In the genomic region with DNA sequence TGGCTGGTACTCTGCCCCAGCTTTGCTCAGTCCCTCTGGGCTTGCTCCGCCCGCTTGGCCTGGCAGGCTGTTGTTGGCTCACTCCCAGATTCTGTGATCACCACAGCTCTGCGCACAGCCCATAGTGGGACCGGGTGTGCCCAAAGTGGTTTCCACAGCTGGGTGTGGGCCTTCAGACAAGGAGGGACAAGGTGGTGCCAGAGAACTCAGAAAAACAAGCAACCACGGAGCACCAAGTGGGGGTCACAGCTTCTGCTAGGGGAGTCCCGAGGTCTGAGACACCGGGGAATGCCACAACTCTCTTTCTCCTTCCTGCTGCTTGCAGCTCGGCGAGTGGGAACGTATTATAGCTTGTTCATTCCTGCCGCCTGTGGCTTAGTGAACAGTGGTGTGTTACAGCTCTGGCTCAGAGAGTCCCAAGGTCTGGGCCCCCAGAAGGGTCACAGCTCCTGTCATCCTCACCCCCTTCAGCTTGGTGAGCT, we compare ENCODE assay signal across 8 cellular contexts. TPM values are rescaled to one million over a fixed set of nuclear protein-coding genes. Genes with fewer than 3 reads are reported as not detected.
DNase-seq lines count a peak whose midpoint lies in the region; ATAC-seq, FAIRE-seq and TF ChIP-seq lines count a peak whose summit lies in the region.

No MANE protein-coding gene starts in this region.

- BruUV-seq in Caco-2 (replicated peaks; lab: Mats Ljungman, UMichigan), result no TSS peak
- no TSS peak for BruUV-seq in GM12878 (replicated peaks; lab: Mats Ljungman, UMichigan)

- in situ Hi-C loops in GM12878 (cut with MboI), result no loop called here

- no peak for TF ChIP-seq CTCF in Caco-2 (IDR thresholded peaks at IDR 0.05; ENCODE audit: insufficient read depth in 1 of 2, low read depth in 1 of 2, low read length in 1 of 2, severe bottlenecking in 1 of 2, unreplicated experiment in 1 of 2)
- no peak for TF ChIP-seq CTCF in GM12878 (IDR thresholded peaks at IDR 0.05 in 2 of 3, conservative IDR thresholded peaks at IDR 0.05 in 1 of 3; ENCODE audit: control insufficient read depth in 2 of 3, extremely low read depth in 1 of 3, insufficient read depth in 1 of 3, low read depth in 3 of 3, low read length in 3 of 3)

- POLR2A ChIA-PET in Caco-2 (lab: Charles Lee) (no interaction called here), GM12878 (lab: Charles Lee) (interaction anchor here (0.5 to 1.8 kb wide), 5 partner anchors 9 to 126 kb away, joined by 4 to 8 read pairs (median 6); partner anchors contain the start of gene KYNU)

- peak overlapping the region; percentile 56 for H3K27ac ChIP-seq in GM12878 (ENCODE audit: control insufficient read depth, insufficient read depth)

- SMC1A ChIA-PET in GM12878 (lab: Charles Lee; ENCODE audit: uncharacterized antibody, unreplicated experiment), result interaction anchor here (1.1 to 4.6 kb wide), 6 partner anchors 10 to 111 kb away, joined by 3 to 32 read pairs (median 4); no protein-coding TSS in a partner anchor

- no peaks in the 10 kb centered on the region for H3K36me3 Mint-ChIP-seq in Caco-2 (ENCODE audit: insufficient read depth, unreplicated experiment)

- RAD21 ChIA-PET in GM12878 (lab: Charles Lee; ENCODE audit: unreplicated experiment), result interaction anchor here (0.8 to 4.6 kb wide), 4 partner anchors 8 to 112 kb away, joined by 3 to 48 read pairs (median 6); partner anchors contain the start of gene KYNU

- no peak for TF ChIP-seq POLR2A in GM12878 (IDR thresholded peaks at IDR 0.05; ENCODE audit: low read depth, low read length)

- H3K9ac ChIP-seq in GM12878 (ENCODE audit: control insufficient read depth, insufficient read depth, low read length), result peak overlapping the region; percentile 24; the same call in 1 of the 2 replicates

- peak overlapping the region; percentile 17; the same call in 1 of the 2 replicates for H3K4me2 ChIP-seq in GM12878 (ENCODE audit: control insufficient read depth, insufficient read depth)

- peaks cover 7% of the 10 kb centered on the region; the same call in 1 of the 2 replicates for H3K9me3 ChIP-seq in Caco-2
- H3K9me3 ChIP-seq in GM12878 (replicated peaks; ENCODE audit: control insufficient read depth, insufficient read depth, low read length), result peaks cover 2% of the 10 kb centered on the region; the same call in 2 of the 3 replicates

- TF ChIP-seq RAD21 in GM12878 (IDR thresholded peaks at IDR 0.05; ENCODE audit: insufficient read depth, low read depth, low read length), result no peak

- peaks cover 14% of the 10 kb centered on the region for H3K4me1 Mint-ChIP-seq in Caco-2 (ENCODE audit: low read depth, unreplicated experiment)

- FAIRE-seq in GM12878 (lab: Jason Lieb, UNC), result no peak

- TF ChIP-seq EP300 in GM12878 (IDR thresholded peaks at IDR 0.05; ENCODE audit: borderline replicate concordance in 1 of 2, control insufficient read depth in 1 of 2, low read depth in 2 of 2, low read length in 2 of 2), result 0 out of 4 replicates have a peak, but pooled peaks of 1 of the 2 experiments have one; percentile 6

- peak overlapping the region; percentile 29 for H2AFZ ChIP-seq in GM12878 (ENCODE audit: control insufficient read depth, low read depth, low read length)

- intact Hi-C loops in Caco-2 (cut with micrococcal nuclease; ENCODE audit: unreplicated experiment) (no loop called here), GM12878 (cut with micrococcal nuclease; ENCODE audit: unreplicated experiment) (no loop called here)

- H4K20me1 ChIP-seq in GM12878 (ENCODE audit: control insufficient read depth, insufficient read depth), result no peaks in the 10 kb centered on the region

- H3K27me3 Mint-ChIP-seq in Caco-2 (ENCODE audit: insufficient read depth, unreplicated experiment), result no peaks in the 10 kb centered on the region

- DNase-seq in Caco-2 (no peak), GM12878 (ENCODE audit: low read depth, low spot score) (no peak), mucosa of gallbladder (ENCODE audit: low spot score) (peak; percentile 78), NCI-H1436 treated with DMSO at 0.1 percent for 48 hours (lab: John Stamatoyannopoulos, UW) (no peak), NCI-H1092 (lab: John Stamatoyannopoulos, UW) (no peak)
- no peak for DNase-seq in activated naive CD4-positive, alpha-beta T cell (lab: John Stamatoyannopoulos, UW)

- CTCF ChIA-PET in Caco-2 (lab: Charles Lee), result no interaction called here
- CTCF ChIA-PET in GM12878 (lab: Yijun Ruan, JAX), result interaction anchor here (0.6 to 3.9 kb wide), 5 partner anchors 8 to 121 kb away, joined by 3 to 46 read pairs (median 3); partner anchors contain the start of gene KYNU

- H3K4me3 Mint-ChIP-seq in Caco-2 (ENCODE audit: unreplicated experiment), result peak overlapping the region; percentile 48

- peaks cover 8% of the 10 kb centered on the region for H3K9me3 Mint-ChIP-seq in Caco-2 (ENCODE audit: unreplicated experiment)

- WGBS in GM12878 (ENCODE audit: insufficient coverage, insufficient replicate concordance, low lambda C conversion rate, missing lambda C conversion rate), result under 1% methylated on average over 11 of the region's 11 CpGs

- H3K36me3 ChIP-seq in Caco-2 (ENCODE audit: control insufficient read depth, insufficient read depth, low read length) (no peaks in the 10 kb centered on the region; the same call in 1 of the 2 replicates), GM12878 (ENCODE audit: control insufficient read depth in 2 of 2, insufficient read depth in 2 of 2, low read length in 1 of 2) (no peaks in the 10 kb centered on the region)

- H3K4me1 ChIP-seq in Caco-2, result peaks cover 10% of the 10 kb centered on the region; the same call in 1 of the 2 replicates
- peaks cover 19% of the 10 kb centered on the region for H3K4me1 ChIP-seq in GM12878 (ENCODE audit: control insufficient read depth, insufficient read depth, low read length)

- ATAC-seq in HG02588 (IDR thresholded peaks at IDR 0.05; ENCODE audit: unreplicated experiment), result peak; percentile 58
- ATAC-seq in GM12878, result peak; percentile 39
- no peak for ATAC-seq in HG02840 (IDR thresholded peaks at IDR 0.05; ENCODE audit: low FRiP score, unreplicated experiment)

- H3K4me3 ChIP-seq in Caco-2 (ENCODE audit: low read depth, low read length) (no peak overlapping the region), GM12878 (no peak overlapping the region)

- H3K79me2 ChIP-seq in GM12878 (ENCODE audit: control insufficient read depth, insufficient read depth, low read length), result no peaks in the 10 kb centered on the region

- H3K27me3 ChIP-seq in Caco-2 (replicated peaks; ENCODE audit: control insufficient read depth, insufficient read depth, low read length), result no peaks in the 10 kb centered on the region; the same call in 1 of the 2 replicates
- H3K27me3 ChIP-seq in GM12878 (replicated peaks in 1 of 2; ENCODE audit: control insufficient read depth in 2 of 2, insufficient read depth in 2 of 2, low read length in 1 of 2), result no peaks in the 10 kb centered on the region

- H3K27ac Mint-ChIP-seq in Caco-2 (ENCODE audit: unreplicated experiment), result no peak overlapping the region

TF ChIP-seq in GM12878, 131 proteins besides CTCF, POLR2A, EP300 and RAD21 (continues in another document):
- TF ChIP-seq POU2F2 (IDR thresholded peaks at IDR 0.05; ENCODE audit: borderline replicate concordance, low read depth, low read length), result 0 out of 3 replicates have a peak, but pooled peaks have one; percentile 9
- TF ChIP-seq RAD51 (IDR thresholded peaks at IDR 0.05), result no peak
- TF ChIP-seq PAX5 (IDR thresholded peaks at IDR 0.05; ENCODE audit: borderline replicate concordance, low read depth, low read length), result 0 out of 2 replicates have a peak, but pooled peaks have one; percentile 15
- TF ChIP-seq NFYA (IDR thresholded peaks at IDR 0.05; ENCODE audit: borderline replicate concordance, low read depth, low read length), result no peak
- 0 out of 2 replicates have a peak, but pooled peaks have one; percentile 53 for TF ChIP-seq CBX5 (IDR thresholded peaks at IDR 0.05; ENCODE audit: low read depth)
- TF ChIP-seq CREM (IDR thresholded peaks at IDR 0.05; ENCODE audit: low read depth), result no peak
- peak; percentile 58 for TF ChIP-seq IKZF1 (conservative IDR thresholded peaks at IDR 0.05)

RNA-seq across cellular contexts. Expression of gene KYNU, which starts 9.1 kb away (rescaled TPM):
- total RNA-seq in Caco-2 (2022), result 4.3 and 5.2 TPM in 2 replicates
- total RNA-seq in GM12878 (2013; cell fraction: nucleolus; rRNA removed), result 87.8 and 98.2 TPM in 2 replicates
- total RNA-seq in GM12878 (2014; rRNA removed), result 34.8 and 45.1 TPM in 2 replicates
- total RNA-seq in GM12878 (2014; rRNA removed; fragmentation: Illumina TruSeq; extraction: Trizol), result 56.2 and 57.0 TPM in 2 replicates
- total RNA-seq in GM12878 (2021), result 36.8 and 38.6 TPM in 2 replicates
- polyA plus RNA-seq in GM12878 (2011; ENCODE audit: low read depth), result 23.3 TPM
- 39.9 and 55.5 TPM in 2 replicates for polyA plus RNA-seq in GM12878 (2011; rRNA removed)
- polyA plus RNA-seq in GM12878 (2011; cell fraction: cytosol; rRNA removed), result 17.1 and 20.3 TPM in 2 replicates
- 15.4 and 16.4 TPM in 2 replicates for polyA plus RNA-seq in GM12878 (2011; cell fraction: nucleus; rRNA removed)
- polyA plus RNA-seq in GM12878 (2012), result 23.7 and 28.4 TPM in 2 replicates
- polyA plus RNA-seq in GM12878 (2014; fragmentation: Illumina TruSeq; extraction: Trizol), result 48.8 and 66.6 TPM in 2 replicates
- polyA plus RNA-seq in GM12878 (2014; fragmentation: Nextera tagmentation; extraction: Ambion mirVana), result 100 to 1,000 TPM in 1 of 2 experiments, 10 to 100 TPM in 1; 65.0 to 101 TPM
- 24.7 and 31.3 TPM in 2 replicates for polyA plus RNA-seq in GM12878 (2014; rRNA removed)
- 10 to 100 TPM; 31.3 to 33.8 TPM for polyA plus RNA-seq in GM12878 (2016; fragmentation: Nextera tagmentation; extraction: Ambion mirVana)
- 19.8 and 39.5 TPM in 2 replicates for polyA minus RNA-seq in GM12878 (2011; rRNA and poly(A)+ RNA removed)
- polyA minus RNA-seq in GM12878 (2011; cell fraction: cytosol; rRNA and poly(A)+ RNA removed), result 12.6 and 16.5 TPM in 2 replicates
- polyA minus RNA-seq in GM12878 (2011; cell fraction: nucleus; rRNA and poly(A)+ RNA removed), result 34.2 and 46.5 TPM in 2 replicates
- total RNA-seq in mucosa of gallbladder, result 3.3 TPM
